9 cellular contexts compared by ENCODE assay signal in the genomic region with DNA sequence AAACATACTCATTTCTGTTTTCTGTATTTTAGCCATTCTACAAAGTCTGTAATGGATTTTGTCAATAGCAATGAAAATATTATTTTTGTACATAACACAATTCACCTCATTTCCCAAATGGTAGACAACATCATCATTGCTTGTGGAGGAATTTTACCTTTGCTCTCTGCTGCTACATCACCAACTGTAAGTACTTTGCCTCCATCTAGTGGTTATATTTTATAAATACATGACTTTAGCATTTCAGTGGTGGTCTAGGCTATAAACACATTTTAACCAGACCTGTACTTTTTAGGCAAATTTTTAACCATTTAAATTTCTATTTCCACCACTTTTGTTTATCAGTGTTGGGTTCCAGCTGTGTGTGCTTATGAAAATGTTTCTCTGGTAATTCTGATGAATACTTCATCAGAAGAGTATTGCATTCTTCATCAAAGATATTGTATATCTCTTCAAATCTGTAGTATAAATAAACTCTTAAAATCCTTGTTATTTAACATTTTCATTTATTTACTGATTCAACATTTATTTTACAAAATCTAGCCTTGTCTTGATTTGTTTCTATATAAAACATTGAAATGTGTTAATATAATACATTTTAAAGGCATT.
DNase-seq lines count a peak whose midpoint lies in the region; ATAC-seq and TF ChIP-seq lines count a peak whose summit lies in the region.
"Had no signal": no experiment of that assay in that cellular context is flagged by ENCODE, and none has a peak within 500 bp of the region (broad histone marks: within the 10 kb centered on the region; RNA-seq: fewer than 3 reads in every experiment).

No MANE protein-coding gene starts in this region.

- TF ChIP-seq CTCF in ovary (IDR thresholded peaks at IDR 0.05), result peak; percentile 32 to 46 (median 43)

- H3K9me3 ChIP-seq in ovary, result no peaks in the 10 kb centered on the region

- CTCF ChIA-PET in activated naive CD4-positive, alpha-beta T cell treated with anti-CD3 and anti-CD28 coated beads, Interleukin-2, amount 10 ng/mL, durations not matched to agents 7 days and 5 days (lab: Charles Lee), result interaction anchor here (0.7 to 2.8 kb wide), 5 partner anchors 12 to 1364 kb away, joined by 3 to 8 read pairs (median 3); no protein-coding TSS in a partner anchor

- peaks cover 11% of the 10 kb centered on the region for H3K4me1 Mint-ChIP-seq in activated naive CD4-positive, alpha-beta T cell treated with anti-CD3 and anti-CD28 coated beads, Interleukin-2, amount 10 ng/mL, durations not matched to agents 7 days and 5 days
- H3K4me1 Mint-ChIP-seq: central memory CD8-positive, alpha-beta T cell had no signal

- H3K4me3 Mint-ChIP-seq in activated naive CD4-positive, alpha-beta T cell treated with anti-CD3 and anti-CD28 coated beads, Interleukin-2, amount 10 ng/mL, durations not matched to agents 7 days and 5 days, result no peak overlapping the region
- H3K4me3 Mint-ChIP-seq: central memory CD8-positive, alpha-beta T cell had no signal

- H3K9me3 Mint-ChIP-seq in activated naive CD4-positive, alpha-beta T cell treated with anti-CD3 and anti-CD28 coated beads, Interleukin-2, amount 50 U/mL, for 72 hours, result no peaks in the 10 kb centered on the region
- no peaks in the 10 kb centered on the region for H3K9me3 Mint-ChIP-seq in activated naive CD4-positive, alpha-beta T cell treated with anti-CD3 and anti-CD28 coated beads, Interleukin-2, amount 10 ng/mL, durations not matched to agents 7 days and 5 days
- H3K9me3 Mint-ChIP-seq: central memory CD8-positive, alpha-beta T cell had no signal

- TF ChIP-seq POLR2A in ovary (IDR thresholded peaks at IDR 0.05), result no peak

- H3K27me3 ChIP-seq in ovary, result peaks cover 5% of the 10 kb centered on the region

- H3K27me3 Mint-ChIP-seq in activated naive CD4-positive, alpha-beta T cell treated with anti-CD3 and anti-CD28 coated beads, Interleukin-2, amount 10 ng/mL, durations not matched to agents 7 days and 5 days, result no peaks in the 10 kb centered on the region
- H3K27me3 Mint-ChIP-seq: central memory CD8-positive, alpha-beta T cell had no signal

- no peak overlapping the region for H3K27ac ChIP-seq in ovary

- TF ChIP-seq EP300 in ovary (IDR thresholded peaks at IDR 0.05), result no peak

- H3K27ac Mint-ChIP-seq in activated naive CD4-positive, alpha-beta T cell treated with anti-CD3 and anti-CD28 coated beads, Interleukin-2, amount 50 U/mL, for 72 hours, result no peak overlapping the region
- H3K27ac Mint-ChIP-seq in activated naive CD4-positive, alpha-beta T cell treated with anti-CD3 and anti-CD28 coated beads, Interleukin-2, amount 10 ng/mL, durations not matched to agents 7 days and 5 days, result no peak overlapping the region

- no peaks in the 10 kb centered on the region for H3K4me1 ChIP-seq in ovary (ENCODE audit: insufficient read depth)

- DNase-seq in activated naive CD4-positive, alpha-beta T cell treated with anti-CD3 and anti-CD28 coated beads, Interleukin-2, amount 50 U/mL, for 72 hours (ENCODE audit: low spot score in 2 of 2), result no peak
- no peak for DNase-seq in activated naive CD4-positive, alpha-beta T cell treated with anti-CD3 and anti-CD28 coated beads, Interleukin-2, amount 10 ng/mL, durations not matched to agents 7 days and 5 days
- DNase-seq in HCEC 1CT (peak; percentile 32), Kasumi-1 (lab: John Stamatoyannopoulos, UW) (peak; percentile 50 to 57), RPMI8226 (peak; percentile 7), fibroblast of gingiva (ENCODE audit: low read depth) (peak; percentile 17), ovary (no peak), 8988T (no peak)

- H3K36me3 ChIP-seq in ovary, result no peaks in the 10 kb centered on the region

- peak; percentile 36 to 61 for ATAC-seq in activated naive CD4-positive, alpha-beta T cell treated with anti-CD3 and anti-CD28 coated beads, Interleukin-2, amount 50 U/mL, for 72 hours

- H3K4me3 ChIP-seq in ovary, result no peak overlapping the region

- H3K36me3 Mint-ChIP-seq in activated naive CD4-positive, alpha-beta T cell treated with anti-CD3 and anti-CD28 coated beads, Interleukin-2, amount 50 U/mL, for 72 hours, result no peaks in the 10 kb centered on the region
- H3K36me3 Mint-ChIP-seq in activated naive CD4-positive, alpha-beta T cell treated with anti-CD3 and anti-CD28 coated beads, Interleukin-2, amount 10 ng/mL, durations not matched to agents 7 days and 5 days, result no peaks in the 10 kb centered on the region

- intact Hi-C loops in ovary (cut with DNase I), result no loop called here

Comparison
In these comparisons a context has a peak if more than half of its experiments do, and no peak if none do; other contexts are left out.
1. DNase-seq: peak in HCEC 1CT (single experiment), Kasumi-1 (2 of 2), RPMI8226 (single experiment) and fibroblast of gingiva (single experiment); none in activated naive CD4-positive, alpha-beta T cell treated with anti-CD3 and anti-CD28 coated beads, Interleukin-2, amount 50 U/mL, for 72 hours (0 of 2), activated naive CD4-positive, alpha-beta T cell treated with anti-CD3 and anti-CD28 coated beads, Interleukin-2, amount 10 ng/mL, durations not matched to agents 7 days and 5 days (single experiment), ovary (0 of 5) and 8988T (single experiment).